ENCODE assay signal across 15 cellular contexts in genomic region chr1:43069481-43070050, GRCh38.
DNase-seq lines count a peak whose midpoint lies in the region; ATAC-seq and TF ChIP-seq lines count a peak whose summit lies in the region.
"Had no signal": no experiment of that assay in that cellular context is flagged by ENCODE, and none has a peak within 500 bp of the region (broad histone marks: within the 10 kb centered on the region; RNA-seq: fewer than 3 reads in every experiment).

No MANE protein-coding gene starts in this region.

- no peaks in the 10 kb centered on the region; a peak in 1 of 5 replicates for H3K9me3 Mint-ChIP-seq in H9
- H3K9me3 Mint-ChIP-seq: activated naive CD4-positive, alpha-beta T cell treated with anti-CD3 and anti-CD28 coated beads, Interleukin-2, amount 50 U/mL, for 72 hours had no signal

- H3K27me3 ChIP-seq in H9 (ENCODE audit: insufficient read depth, low read length) (no peaks in the 10 kb centered on the region), body of pancreas (no peaks in the 10 kb centered on the region), ovary (no peaks in the 10 kb centered on the region)
- H3K27me3 ChIP-seq: suprapubic skin had no signal

- H2AFZ ChIP-seq in H9 (ENCODE audit: low read length), result no peak overlapping the region

- H3K56ac ChIP-seq in H9 (ENCODE audit: insufficient read length, low read depth, low read length), result no peak overlapping the region

- H3K27ac Mint-ChIP-seq in H9, result peak overlapping the region in 1 of 3 experiments; percentile 39; a peak in 3 of 7 replicates
- H3K27ac Mint-ChIP-seq: activated naive CD4-positive, alpha-beta T cell treated with anti-CD3 and anti-CD28 coated beads, Interleukin-2, amount 50 U/mL, for 72 hours had no signal

- H3K79me1 ChIP-seq in H9 (ENCODE audit: insufficient read depth, low read depth, low read length, poor library complexity, severe bottlenecking), result no peaks in the 10 kb centered on the region

- no peak overlapping the region for H3K4ac ChIP-seq in H9 (ENCODE audit: low read depth, low read length)

- H4K8ac ChIP-seq in H9 (replicated peaks; ENCODE audit: insufficient read length, low read depth, low read length), result no peak overlapping the region

- H3K27ac ChIP-seq in H9 (ENCODE audit: insufficient read length, low read depth, low read length), result no peak overlapping the region
- H3K27ac ChIP-seq in body of pancreas, result peak overlapping the region in 2 of 4 donors; percentile 36 to 59
- H3K27ac ChIP-seq in substantia nigra (ENCODE audit: low read depth, low read length, poor library complexity, severe bottlenecking), result peak overlapping the region; percentile 49
- no peak overlapping the region for H3K27ac ChIP-seq in ovary
- H3K27ac ChIP-seq: KMS-11 had no signal

- H3K36me3 Mint-ChIP-seq in H9 (ENCODE audit: insufficient read depth in 1 of 3, low read depth in 3 of 3), result no peaks in the 10 kb centered on the region; a peak in 2 of 7 replicates
- H3K36me3 Mint-ChIP-seq: activated naive CD4-positive, alpha-beta T cell treated with anti-CD3 and anti-CD28 coated beads, Interleukin-2, amount 50 U/mL, for 72 hours had no signal

- no peak overlapping the region for H3K23ac ChIP-seq in H9 (ENCODE audit: insufficient read length, low read depth, low read length)

- DNase-seq in H9 (peak; percentile 73), body of pancreas (peak in 2 of 4 donors; percentile 33 to 40), medulla oblongata (ENCODE audit: extremely low spot score) (peak; percentile 30), substantia nigra (lab: John Stamatoyannopoulos, UW) (peak in 13 of 49 donors; percentile 5 to 51 (median 26)), ovary (no peak), ACHN (no peak), SHP77 (lab: John Stamatoyannopoulos, UW) (no peak)
- DNase-seq: Calu3, NCI-H1694 treated with DMSO at 0.1 percent for 48 hours, NCI-H774, SHP77 treated with DMSO at 0.1 percent for 48 hours had no signal

- H3K4me1 Mint-ChIP-seq in H9, result peaks cover 33 to 40% of the 10 kb centered on the region in 2 experiments

- H4K20me1 ChIP-seq in H9 (ENCODE audit: control insufficient read depth, insufficient read depth, insufficient read length), result no peaks in the 10 kb centered on the region

- H4K91ac ChIP-seq in H9 (ENCODE audit: insufficient read length, low read depth, low read length), result no peak overlapping the region

- no peak overlapping the region for H2BK20ac ChIP-seq in H9 (ENCODE audit: low read depth, low read length, poor library complexity, severe bottlenecking)

- intact Hi-C loops in body of pancreas (cut with DNase I), result loop anchor here (5.0 kb wide), 1 partner anchor 157 kb away; no protein-coding TSS in a partner anchor
- intact Hi-C loops in ovary (cut with DNase I), result loop anchor here (5.0 to 10.0 kb wide), 6 partner anchors 147 to 925 kb away; partner anchors contain the start of gene TMEM269 (in 1 of the 4)

- no peak overlapping the region for H4K5ac ChIP-seq in H9 (ENCODE audit: insufficient read length, low read depth, low read length)

- H2BK15ac ChIP-seq in H9 (ENCODE audit: low read depth, low read length), result no peak overlapping the region

- no peak overlapping the region for H3K4me2 ChIP-seq in H9 (ENCODE audit: insufficient read depth, insufficient read length, low read length)
- H3K4me2 ChIP-seq: KMS-11 had no signal

- H2BK120ac ChIP-seq in H9 (ENCODE audit: low read depth, low read length, poor library complexity, severe bottlenecking), result no peak overlapping the region

- peak overlapping the region in 1 of 2 experiments; percentile 14; a peak in 1 of 5 replicates for H3K4me3 Mint-ChIP-seq in H9

- H3K9me3 ChIP-seq in H9 (ENCODE audit: control insufficient read depth, low read depth, low read length) (no peaks in the 10 kb centered on the region), body of pancreas (no peaks in the 10 kb centered on the region), ovary (no peaks in the 10 kb centered on the region)
- H3K9me3 ChIP-seq: suprapubic skin had no signal

- H3K4me3 ChIP-seq in body of pancreas (no peak overlapping the region), ovary (no peak overlapping the region)

- H3K4me1 ChIP-seq in H9 (ENCODE audit: insufficient read depth, low read length), result peaks cover 6% of the 10 kb centered on the region; the same call in 1 of the 2 replicates
- H3K4me1 ChIP-seq in body of pancreas, result peaks cover 25% of the 10 kb centered on the region
- peaks cover 5% of the 10 kb centered on the region for H3K4me1 ChIP-seq in ovary (ENCODE audit: insufficient read depth)

- H2AK5ac ChIP-seq in H9 (ENCODE audit: insufficient read length, low read length), result no peak overlapping the region

- H3K14ac ChIP-seq in H9 (ENCODE audit: insufficient read depth, low read length), result no peak overlapping the region

- no peak for TF ChIP-seq EP300 in ovary (IDR thresholded peaks at IDR 0.05)

- in situ Hi-C loops in ACHN (cut with HindIII; ENCODE audit: low pct_ligation_motif_present, low pct_unique_long_range_greater_than_20kb, low sequenced_read_pairs), result loop anchor here (25.0 kb wide), 1 partner anchor 157 kb away; no protein-coding TSS in a partner anchor

- H3K79me2 ChIP-seq in H9 (ENCODE audit: insufficient read depth, low read length), result no peaks in the 10 kb centered on the region

- H3K9ac ChIP-seq in H9 (ENCODE audit: extremely low read depth, insufficient read length, low read length), result no peak overlapping the region
- H3K9ac ChIP-seq: KMS-11 had no signal

- H3K18ac ChIP-seq in H9 (ENCODE audit: insufficient read length, low read depth, low read length), result no peak overlapping the region

- H2BK12ac ChIP-seq in H9 (ENCODE audit: insufficient read length, low read depth, low read length), result no peak overlapping the region

- ATAC-seq in body of pancreas (peak; percentile 43), HG02852 (IDR thresholded peaks at IDR 0.05; ENCODE audit: unreplicated experiment) (no peak)
- ATAC-seq: activated naive CD4-positive, alpha-beta T cell treated with anti-CD3 and anti-CD28 coated beads, Interleukin-2, amount 50 U/mL, for 72 hours had no signal

- H3K36me3 ChIP-seq in body of pancreas (replicated peaks in 1 of 2; ENCODE audit: insufficient read depth in 1 of 2, low read depth in 2 of 2) (no peaks in the 10 kb centered on the region), ovary (no peaks in the 10 kb centered on the region)
- H3K36me3 ChIP-seq: suprapubic skin had no signal

- TF ChIP-seq POLR2A in body of pancreas (IDR thresholded peaks at IDR 0.05) (no peak), ovary (IDR thresholded peaks at IDR 0.05) (no peak)

- WGBS in H9 (ENCODE audit: extremely low coverage, insufficient read length, low lambda C conversion rate), result no CpG with 5 or more reads among the region's 12 CpGs
- WGBS in body of pancreas, 2 donors, result 75 to 86% methylated on average over 9 to 12 of the region's 12 CpGs
- WGBS in ovary, 3 donors, result 87 to 90% (median 87%) methylated on average over 12 of the region's 12 CpGs

- no peak overlapping the region for H3T11ph ChIP-seq in H9 (ENCODE audit: low read length)

- peaks cover 2% of the 10 kb centered on the region for H3K27me3 Mint-ChIP-seq in H9 (ENCODE audit: low read depth)

- TF ChIP-seq CTCF in H9 (conservative IDR thresholded peaks at IDR 0.05) (no peak), body of pancreas (IDR thresholded peaks at IDR 0.05) (no peak), ovary (IDR thresholded peaks at IDR 0.05) (no peak)

- H2BK5ac ChIP-seq in H9 (ENCODE audit: insufficient read length, low read length), result no peak overlapping the region

- H3K23me2 ChIP-seq in H9 (ENCODE audit: insufficient read length, low read depth, low read length, poor library complexity, severe bottlenecking), result no peaks in the 10 kb centered on the region

Comparison
In these comparisons a context has a peak if more than half of its experiments do, and no peak if none do; other contexts are left out.
1. DNase-seq: peak in H9 (single experiment) and medulla oblongata (single experiment); none in ovary (0 of 5), ACHN (single experiment) and SHP77 (0 of 2).